ENCODE assay signal across 22 cellular contexts in genomic region chr16:54175169-54175551, GRCh38.
DNase-seq lines count a peak whose midpoint lies in the region; ATAC-seq and TF ChIP-seq lines count a peak whose summit lies in the region.
"Had no signal": no experiment of that assay in that cellular context is flagged by ENCODE, and none has a peak within 500 bp of the region (broad histone marks: within the 10 kb centered on the region; RNA-seq: fewer than 3 reads in every experiment).

No MANE protein-coding gene starts in this region.

- H4K12ac ChIP-seq in trophoblast cell (ENCODE audit: low read depth, low read length) = no peak overlapping the region

- H2BK12ac ChIP-seq in trophoblast cell (ENCODE audit: low read length) = no peak overlapping the region

- H3K23ac ChIP-seq in trophoblast cell (ENCODE audit: low read length) = no peak overlapping the region

- no peak overlapping the region for H3K4ac ChIP-seq in trophoblast cell (ENCODE audit: low read depth, low read length)

- H3K14ac ChIP-seq in trophoblast cell (ENCODE audit: low read length) = no peak overlapping the region

- H3K18ac ChIP-seq in trophoblast cell (ENCODE audit: low read length) = no peak overlapping the region

- H3K9me3 ChIP-seq in trophoblast cell (ENCODE audit: insufficient read depth, low read depth, low read length) = no peaks in the 10 kb centered on the region
- H3K9me3 ChIP-seq in colonic mucosa = no peaks in the 10 kb centered on the region
- H3K9me3 ChIP-seq: BLaER1 treated with 17β-estradiol and CSF1 and Interleukin-3, amounts not matched to agents 10 nM and 100 nM; neutrophil had no signal

- peak overlapping the region; percentile 24 to 29 for H3K4me3 ChIP-seq in foreskin fibroblast (ENCODE audit: low read depth in 1 of 2, low read length in 2 of 2)
- no peak overlapping the region for H3K4me3 ChIP-seq in trophoblast cell (ENCODE audit: low read depth, low read length)
- no peak overlapping the region for H3K4me3 ChIP-seq in colonic mucosa
- H3K4me3 ChIP-seq: BLaER1 treated with 17β-estradiol and CSF1 and Interleukin-3, amounts not matched to agents 10 nM and 100 nM had no signal

- H3K27me3 ChIP-seq in trophoblast cell (ENCODE audit: insufficient read depth, low read length) (no peaks in the 10 kb centered on the region), colonic mucosa (no peaks in the 10 kb centered on the region)
- H3K27me3 ChIP-seq: BLaER1 treated with 17β-estradiol and CSF1 and Interleukin-3, amounts not matched to agents 10 nM and 100 nM had no signal

- no peak overlapping the region for H2BK120ac ChIP-seq in trophoblast cell (ENCODE audit: insufficient read depth, low read length, poor library complexity)

- H3K36me3 ChIP-seq in trophoblast cell (ENCODE audit: control insufficient read depth in 1 of 2, insufficient read depth in 2 of 2, low read length in 2 of 2) (no peaks in the 10 kb centered on the region), colonic mucosa (no peaks in the 10 kb centered on the region)
- H3K36me3 ChIP-seq: BLaER1 treated with 17β-estradiol and CSF1 and Interleukin-3, amounts not matched to agents 10 nM and 100 nM; neutrophil had no signal

- no peak overlapping the region for H4K8ac ChIP-seq in trophoblast cell (ENCODE audit: low read depth, low read length)

- no peak overlapping the region for H2AK5ac ChIP-seq in trophoblast cell (ENCODE audit: low read length)

- no peaks in the 10 kb centered on the region for H3K79me2 ChIP-seq in trophoblast cell (ENCODE audit: control insufficient read depth, insufficient read depth, low read length, poor library complexity)

- intact Hi-C loops in colonic mucosa (cut with DNase I) = no loop called here

- H3K27ac ChIP-seq in trophoblast cell (ENCODE audit: low read depth, low read length) = no peak overlapping the region
- H3K27ac ChIP-seq in colonic mucosa = no peak overlapping the region
- H3K27ac ChIP-seq: BLaER1 treated with 17β-estradiol and CSF1 and Interleukin-3, amounts not matched to agents 10 nM and 100 nM; neutrophil had no signal

- H4K91ac ChIP-seq in trophoblast cell (ENCODE audit: low read depth, low read length) = peak overlapping the region; percentile 19

- H3K9me3 Mint-ChIP-seq in activated naive CD4-positive, alpha-beta T cell treated with anti-CD3 and anti-CD28 coated beads, Interleukin-2, amount 50 U/mL, for 72 hours = no peaks in the 10 kb centered on the region
- H3K9me3 Mint-ChIP-seq: activated CD4-positive, alpha-beta T cell treated with anti-CD3 and anti-CD28 coated beads, Interleukin-2, amount 10 ng/mL, durations not matched to agents 24 days and 14 days; activated naive CD8-positive, alpha-beta T cell treated with anti-CD3 and anti-CD28 coated beads, Interleukin-2, amount 10 ng/mL, durations not matched to agents 7 days and 5 days; activated T-helper 17 cell treated with anti-CD3 and anti-CD28 coated beads, Interleukin-2, amount 50 U/mL, for 72 hours; IgD-negative memory B cell had no signal

- H2AFZ ChIP-seq in trophoblast cell (ENCODE audit: insufficient read depth, low read length, poor library complexity) = no peak overlapping the region

- H2BK5ac ChIP-seq in trophoblast cell (ENCODE audit: low read depth, low read length, poor library complexity) = no peak overlapping the region

- peaks cover 19 to 30% of the 10 kb centered on the region in 2 experiments for H3K4me1 ChIP-seq in trophoblast cell (ENCODE audit: control insufficient read depth in 1 of 2, insufficient read depth in 2 of 2, low read length in 2 of 2)
- no peaks in the 10 kb centered on the region for H3K4me1 ChIP-seq in colonic mucosa
- H3K4me1 ChIP-seq: BLaER1 treated with 17β-estradiol and CSF1 and Interleukin-3, amounts not matched to agents 10 nM and 100 nM had no signal

- H3K27ac Mint-ChIP-seq in activated naive CD4-positive, alpha-beta T cell treated with anti-CD3 and anti-CD28 coated beads, Interleukin-2, amount 50 U/mL, for 72 hours = no peak overlapping the region
- H3K27ac Mint-ChIP-seq: activated CD4-positive, alpha-beta T cell treated with anti-CD3 and anti-CD28 coated beads, Interleukin-2, amount 10 ng/mL, durations not matched to agents 24 days and 14 days; activated naive CD8-positive, alpha-beta T cell treated with anti-CD3 and anti-CD28 coated beads, Interleukin-2, amount 10 ng/mL, durations not matched to agents 7 days and 5 days; activated T-helper 17 cell treated with anti-CD3 and anti-CD28 coated beads, Interleukin-2, amount 50 U/mL, for 72 hours; IgD-negative memory B cell had no signal

- WGBS in trophoblast cell (ENCODE audit: extremely low coverage, insufficient coverage, insufficient read length) = no CpG with 5 or more reads among the region's 9 CpGs

- H3K9ac ChIP-seq in trophoblast cell (ENCODE audit: low read length) (no peak overlapping the region), colonic mucosa (ENCODE audit: low read depth in 2 of 2, low read length in 2 of 2) (no peak overlapping the region)
- H3K9ac ChIP-seq: BLaER1 treated with 17β-estradiol and CSF1 and Interleukin-3, amounts not matched to agents 10 nM and 100 nM had no signal

- ATAC-seq in activated naive CD4-positive, alpha-beta T cell treated with anti-CD3 and anti-CD28 coated beads, Interleukin-2, amount 50 U/mL, for 72 hours = no peak
- ATAC-seq: activated T-helper 17 cell treated with anti-CD3 and anti-CD28 coated beads, Interleukin-2, amount 50 U/mL, for 72 hours; right cardiac atrium; Right ventricle myocardium inferior had no signal

- peaks cover 6% of the 10 kb centered on the region for H3K79me1 ChIP-seq in trophoblast cell (ENCODE audit: low read length)

- DNase-seq in NCI-H146 (lab: John Stamatoyannopoulos, UW) (peak; percentile 43), NCI-H146 treated with DMSO at 0.1 percent for 48 hours (lab: John Stamatoyannopoulos, UW; ENCODE audit: unreplicated experiment) (no peak), NCI-H1092 (lab: John Stamatoyannopoulos, UW) (peak; percentile 60), foreskin fibroblast (no peak), trophoblast cell (no peak), colonic mucosa (no peak), DMS 273 treated with DMSO at 0.1 percent for 48 hours (lab: John Stamatoyannopoulos, UW) (no peak)
- no peak for DNase-seq in activated naive CD4-positive, alpha-beta T cell treated with anti-CD3 and anti-CD28 coated beads, Interleukin-2, amount 50 U/mL, for 72 hours (ENCODE audit: low spot score in 2 of 2)
- DNase-seq: activated CD4-positive, alpha-beta T cell treated with anti-CD3 and anti-CD28 coated beads, Interleukin-2, amount 10 ng/mL, durations not matched to agents 24 days and 14 days; activated naive CD8-positive, alpha-beta T cell treated with anti-CD3 and anti-CD28 coated beads, Interleukin-2, amount 10 ng/mL, durations not matched to agents 7 days and 5 days; cortex of kidney; glutamatergic neuron; MM.1S; NCI-H2081; NCI-H524 treated with DMSO at 0.1 percent for 48 hours had no signal

- H3K4me2 ChIP-seq in trophoblast cell (ENCODE audit: low read length) = no peak overlapping the region
- H3K4me2 ChIP-seq: BLaER1 treated with 17β-estradiol and CSF1 and Interleukin-3, amounts not matched to agents 10 nM and 100 nM had no signal

- no peak for TF ChIP-seq CTCF in foreskin fibroblast (IDR thresholded peaks at IDR 0.05; ENCODE audit: low read depth, low read length)
- TF ChIP-seq CTCF in colonic mucosa (IDR thresholded peaks at IDR 0.05) = no peak

- no peaks in the 10 kb centered on the region for H3K36me3 Mint-ChIP-seq in activated naive CD4-positive, alpha-beta T cell treated with anti-CD3 and anti-CD28 coated beads, Interleukin-2, amount 50 U/mL, for 72 hours
- H3K36me3 Mint-ChIP-seq: activated naive CD8-positive, alpha-beta T cell treated with anti-CD3 and anti-CD28 coated beads, Interleukin-2, amount 10 ng/mL, durations not matched to agents 7 days and 5 days; brain; IgD-negative memory B cell had no signal

Comparison
In these comparisons a context has a peak if more than half of its experiments do, and no peak if none do; other contexts are left out.
1. DNase-seq: peak in NCI-H146 (single experiment) and NCI-H1092 (single experiment); none in NCI-H146 treated with DMSO at 0.1 percent for 48 hours (single experiment), foreskin fibroblast (0 of 2), trophoblast cell (0 of 2), colonic mucosa (single experiment), activated naive CD4-positive, alpha-beta T cell treated with anti-CD3 and anti-CD28 coated beads, Interleukin-2, amount 50 U/mL, for 72 hours (0 of 2) and DMS 273 treated with DMSO at 0.1 percent for 48 hours (single experiment).
2. H3K4me3 ChIP-seq: peak in foreskin fibroblast (2 of 2); none in trophoblast cell (single experiment) and colonic mucosa (single experiment).